9 cellular contexts compared by ENCODE assay signal in the genomic region with DNA sequence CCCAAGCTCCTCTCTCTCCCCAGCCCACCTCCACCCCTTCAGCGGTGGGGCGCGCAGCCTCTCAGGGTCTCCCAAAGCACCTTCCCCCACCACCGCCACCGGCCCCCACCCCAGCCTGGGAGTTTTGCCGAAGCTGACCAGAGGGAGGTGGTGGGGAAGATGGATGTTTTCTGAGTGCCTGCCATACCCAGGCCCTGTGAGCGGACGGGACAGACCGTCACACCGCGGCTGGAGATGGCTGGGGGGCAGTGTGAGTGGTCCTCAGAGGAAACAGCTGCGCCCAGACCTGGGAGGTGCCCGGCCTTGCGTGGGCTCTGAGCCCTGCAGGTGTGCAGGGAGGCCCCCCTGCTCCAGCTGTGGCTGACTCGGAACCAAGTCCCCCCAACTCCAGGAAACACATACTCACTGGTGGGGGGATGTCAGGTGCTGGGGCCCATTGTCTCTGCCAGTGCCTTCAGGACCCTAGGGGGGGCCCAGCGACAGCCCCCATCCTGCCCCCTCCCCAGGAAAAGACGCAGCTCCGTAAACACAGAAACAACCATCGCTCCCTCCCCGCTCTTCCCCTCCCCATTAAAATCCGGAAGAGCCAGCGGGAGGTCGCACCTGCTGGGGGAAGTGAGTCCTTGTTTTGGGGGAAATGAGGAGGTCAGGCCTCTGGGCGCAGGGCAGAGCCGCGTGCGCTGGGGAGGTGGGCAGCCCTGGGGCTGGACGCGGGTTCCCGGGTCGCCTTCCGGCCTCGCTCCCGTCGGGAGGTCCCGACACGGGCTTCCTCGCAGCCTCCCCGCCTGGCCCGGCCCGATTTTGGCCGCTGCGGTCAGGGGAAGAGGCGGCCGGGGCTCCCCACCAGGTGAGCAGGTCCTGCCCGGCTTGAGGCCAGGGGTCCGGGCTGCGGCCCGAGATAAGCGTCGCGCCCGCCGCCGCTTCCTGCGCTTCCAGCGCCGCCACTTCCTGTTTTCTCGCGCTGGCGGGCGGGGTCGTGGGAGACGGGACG. TPM values are rescaled to one million over a fixed set of nuclear protein-coding genes. Genes with fewer than 3 reads are reported as not detected.
DNase-seq lines count a peak whose midpoint lies in the region; ATAC-seq, FAIRE-seq and TF ChIP-seq lines count a peak whose summit lies in the region.
"Had no signal": no experiment of that assay in that cellular context is flagged by ENCODE, and none has a peak within 500 bp of the region (broad histone marks: within the 10 kb centered on the region; RNA-seq: fewer than 3 reads in every experiment).

No MANE protein-coding gene starts in this region.

- CTCF ChIA-PET in CD4-positive, alpha-beta T cell (lab: Charles Lee), result interaction anchor here (0.9 kb wide), 1 partner anchor 61 kb away, joined by 4 read pairs; a partner anchor contains a TSS
- CTCF ChIA-PET in K562 (lab: Yijun Ruan, JAX; ENCODE audit: low intra/inter-chr PET ratio), result no interaction called here

- POLR2A ChIA-PET in CD4-positive, alpha-beta T cell (lab: Charles Lee), result interaction anchor here (1.0 to 1.8 kb wide), 6 partner anchors 15 to 78 kb away, joined by 3 to 14 read pairs (median 4); a partner anchor contains a TSS
- POLR2A ChIA-PET in K562 (lab: Yijun Ruan, JAX), result interaction anchor here (0.7 kb wide), 1 partner anchor 10 kb away, joined by 4 read pairs; no protein-coding TSS in a partner anchor

- TF ChIP-seq CTCF in CD4-positive, alpha-beta T cell (IDR thresholded peaks at IDR 0.05), result no peak
- no peak for TF ChIP-seq CTCF in K562 (IDR thresholded peaks at IDR 0.05 in 2 of 3, conservative IDR thresholded peaks at IDR 0.05 in 1 of 3; ENCODE audit: insufficient read depth in 2 of 3, low read depth in 1 of 3, low read length in 3 of 3)

- no peaks in the 10 kb centered on the region for H3K36me3 Mint-ChIP-seq in CD4-positive, alpha-beta T cell (ENCODE audit: low read depth)
- no peaks in the 10 kb centered on the region for H3K36me3 Mint-ChIP-seq in naive B cell
- H3K36me3 Mint-ChIP-seq: brain had no signal

- no peaks in the 10 kb centered on the region; the same call in 2 of the 3 replicates for H3K79me2 ChIP-seq in K562 (ENCODE audit: control insufficient read depth, insufficient read depth, low read length)

- peak overlapping the region; percentile 85 for H3K27ac Mint-ChIP-seq in CD4-positive, alpha-beta T cell
- peak overlapping the region in 1 of 6 donors; percentile 32 for H3K27ac Mint-ChIP-seq in naive B cell

- peak overlapping the region; percentile 78 for H3K4me2 ChIP-seq in K562 (ENCODE audit: insufficient read depth, low read length)

- H2AFZ ChIP-seq in K562 (ENCODE audit: low read depth, low read length), result peak overlapping the region; percentile 89

- ATAC-seq in CD4-positive, alpha-beta T cell (ENCODE audit: poor library complexity), result no peak
- peak; percentile 9 for ATAC-seq in K562
- no peak for ATAC-seq in naive B cell (ENCODE audit: low read depth in 2 of 2)
- ATAC-seq in HG03095 (IDR thresholded peaks at IDR 0.05; ENCODE audit: unreplicated experiment), result no peak

- TSS peak; percentile 50 for BruUV-seq in K562 (replicated peaks; lab: Mats Ljungman, UMichigan)

- H3K36me3 ChIP-seq in HUES6 (ENCODE audit: control insufficient read depth, insufficient read depth, low read length), result no peaks in the 10 kb centered on the region
- H3K36me3 ChIP-seq in K562 (ENCODE audit: control insufficient read depth, insufficient read depth, low read length), result peaks cover 2% of the 10 kb centered on the region; the same call in 1 of the 3 replicates
- no peaks in the 10 kb centered on the region for H3K36me3 ChIP-seq in SJCRH30

- no peaks in the 10 kb centered on the region for H3K9me3 ChIP-seq in CD4-positive, alpha-beta T cell (ENCODE audit: control insufficient read depth, low read length)
- H3K9me3 ChIP-seq in HUES6 (ENCODE audit: control insufficient read depth, insufficient read depth, low read depth, low read length) (no peaks in the 10 kb centered on the region), K562 (replicated peaks; ENCODE audit: control insufficient read depth, insufficient read depth, low read depth, low read length) (no peaks in the 10 kb centered on the region), SJCRH30 (replicated peaks) (no peaks in the 10 kb centered on the region)

- H3K27me3 ChIP-seq in CD4-positive, alpha-beta T cell (ENCODE audit: control insufficient read depth, insufficient read depth, low read length), result peaks cover 5% of the 10 kb centered on the region
- H3K27me3 ChIP-seq in HUES6 (ENCODE audit: control insufficient read depth, insufficient read depth, low read length) (peaks cover 89% of the 10 kb centered on the region), K562 (ENCODE audit: control insufficient read depth in 2 of 2, insufficient read depth in 2 of 2, low read length in 2 of 2) (no peaks in the 10 kb centered on the region), SJCRH30 (peaks cover 24% of the 10 kb centered on the region)

- H3K9ac ChIP-seq in HUES6 (ENCODE audit: low read length), result peak overlapping the region; percentile 23
- H3K9ac ChIP-seq in K562 (ENCODE audit: insufficient read depth in 1 of 2, low read depth in 2 of 2, low read length in 2 of 2), result peak overlapping the region; percentile 74 to 92

- H3K9me1 ChIP-seq in K562 (ENCODE audit: control insufficient read depth, insufficient read depth, low read length), result peaks cover 4% of the 10 kb centered on the region

- TF ChIP-seq RAD21 in K562 (CRISPR knock-in tag; conservative IDR thresholded peaks at IDR 0.05 in 1 of 2, IDR thresholded peaks at IDR 0.05 in 1 of 2), result no peak

- FAIRE-seq in K562 (lab: Jason Lieb, UNC), result peak; percentile 6

- peaks cover 13% of the 10 kb centered on the region for H3K27me3 Mint-ChIP-seq in CD4-positive, alpha-beta T cell
- peaks cover 22 to 43% (median 38%) of the 10 kb centered on the region in 3 donors for H3K27me3 Mint-ChIP-seq in naive B cell

- WGBS in K562 (ENCODE audit: insufficient coverage, low coverage, missing lambda C conversion rate), result 19% methylated on average over 39 of the region's 65 CpGs

- peaks cover 34% of the 10 kb centered on the region for H3K4me1 ChIP-seq in HUES6 (ENCODE audit: control insufficient read depth, insufficient read depth, low read length)
- H3K4me1 ChIP-seq in K562 (replicated peaks in 1 of 2; ENCODE audit: control insufficient read depth in 2 of 2, insufficient read depth in 2 of 2, low read length in 2 of 2), result peaks cover 42 to 85% of the 10 kb centered on the region in 2 experiments
- H3K4me1 ChIP-seq in SJCRH30, result peaks cover 28% of the 10 kb centered on the region

- in situ Hi-C loops in K562 (cut with MboI), result no loop called here
- in situ Hi-C loops in G401 (cut with HindIII; ENCODE audit: low sequenced_read_pairs), result no loop called here

- intact Hi-C loops in CD4-positive, alpha-beta T cell (cut with DNase I, micrococcal nuclease), result loop anchor here in 1 of 2 experiments (5.0 kb wide), 1 partner anchor 35 kb away; a partner anchor contains a TSS
- intact Hi-C loops in K562 (cut with micrococcal nuclease), result no loop called here

- peak overlapping the region; percentile 61 for H3K27ac ChIP-seq in CD4-positive, alpha-beta T cell (ENCODE audit: low read depth, low read length)
- no peak overlapping the region for H3K27ac ChIP-seq in HUES6 (ENCODE audit: low read depth, low read length)
- peak overlapping the region; percentile 81 for H3K27ac ChIP-seq in K562 (ENCODE audit: extremely low read depth, low read depth, low read length)
- no peak overlapping the region for H3K27ac ChIP-seq in SJCRH30

- peak; percentile 51; the same call in 1 of the 2 replicates for TF ChIP-seq POLR2A in K562 (conservative IDR thresholded peaks at IDR 0.05)

- TF ChIP-seq EP300 in K562 (IDR thresholded peaks at IDR 0.05; ENCODE audit: low read length), result peak; percentile 53

- H3K4me1 Mint-ChIP-seq in CD4-positive, alpha-beta T cell (ENCODE audit: low read depth), result peaks cover 53% of the 10 kb centered on the region
- peaks cover 8 to 44% (median 18%) of the 10 kb centered on the region in 3 donors for H3K4me1 Mint-ChIP-seq in naive B cell

- no peaks in the 10 kb centered on the region for H4K20me1 ChIP-seq in K562 (replicated peaks; ENCODE audit: control insufficient read depth, insufficient read depth, low read length)

- H3K4me3 ChIP-seq in HUES6 (ENCODE audit: low read depth, low read length) (peak overlapping the region; percentile 65), K562 (peak overlapping the region; percentile 42), SJCRH30 (no peak overlapping the region)

- H3K4me3 Mint-ChIP-seq in CD4-positive, alpha-beta T cell, result peak overlapping the region; percentile 87
- H3K4me3 Mint-ChIP-seq in naive B cell, result peak overlapping the region in 7 of 8 donors; percentile 70 to 89 (median 78)

- no peaks in the 10 kb centered on the region for H3K9me3 Mint-ChIP-seq in CD4-positive, alpha-beta T cell
- H3K9me3 Mint-ChIP-seq in naive B cell, result no peaks in the 10 kb centered on the region

- no peak for DNase-seq in CD4-positive, alpha-beta T cell
- DNase-seq in K562 (ENCODE audit: extremely low read depth in 1 of 4, low spot score in 3 of 4), result peak; percentile 58 to 76 (median 67)
- DNase-seq in naive B cell, result no peak
- DNase-seq in SJCRH30, result no peak
- no peak for DNase-seq in G401 (ENCODE audit: low spot score)
- no peak for DNase-seq in medulla oblongata (ENCODE audit: extremely low spot score)

RNA-seq across cellular contexts. Expression of a gene that starts 6.1 kb away (rescaled TPM):
- 1 to 10 TPM; 6.1 to 6.4 TPM for total RNA-seq in CD4-positive, alpha-beta T cell
- 5.2 and 13.5 TPM in 2 replicates for total RNA-seq in K562 (2011; cell fraction: chromatin; rRNA removed; ENCODE audit: low replicate concordance)
- total RNA-seq in K562 (2011; cell fraction: nucleolus; rRNA removed), result 6.7 and 7.0 TPM in 2 replicates
- total RNA-seq in K562 (2011; cell fraction: nucleoplasm; rRNA removed), result 4.0 and 4.6 TPM in 2 replicates
- 0.59 and 0.73 TPM in 2 replicates for total RNA-seq in K562 (2014; rRNA removed)
- 0.10 and 0.22 TPM in 2 replicates for total RNA-seq in K562 (2014; rRNA removed; fragmentation: Illumina TruSeq; extraction: Trizol)
- total RNA-seq in K562 (2015; rRNA removed; fragmentation: Illumina TruSeq; extraction: Trizol), result 0.36 and 0.45 TPM in 2 replicates
- 0.67 and 1.1 TPM in 2 replicates for total RNA-seq in K562 (2021)
- 0.11 and 0.22 TPM in 2 replicates for polyA plus RNA-seq in K562 (2011; rRNA removed)
- polyA plus RNA-seq in K562 (2011; cell fraction: cytosol; rRNA removed), result 0.10 and 0.36 TPM in 2 replicates
- 1.6 and 3.1 TPM in 2 replicates for polyA plus RNA-seq in K562 (2011; cell fraction: nucleus; rRNA removed)
- polyA plus RNA-seq in K562 (2012), result 0.43 and 0.46 TPM in 2 replicates
- polyA plus RNA-seq in K562 (2014; fragmentation: Illumina TruSeq; extraction: Trizol), result 0.11 and 0.16 TPM in 2 replicates
- polyA plus RNA-seq in K562 (2014; fragmentation: Nextera tagmentation; extraction: Ambion mirVana), result not detected
- 0.94 and 1.6 TPM in 2 replicates for polyA plus RNA-seq in K562 (2014; rRNA removed)
- 0.35 and 0.42 TPM in 2 replicates for polyA minus RNA-seq in K562 (2011; rRNA and poly(A)+ RNA removed)
- 0.27 TPM in 1 of 2 replicates, not detected in the other for polyA minus RNA-seq in K562 (2011; cell fraction: cytosol; rRNA and poly(A)+ RNA removed)
- polyA minus RNA-seq in K562 (2011; cell fraction: nucleus; rRNA and poly(A)+ RNA removed), result 1.8 TPM in 2 replicates
- polyA plus RNA-seq in naive B cell (ENCODE audit: low read depth in 6 of 6), result under 1 TPM in 1 of 6 donors, not detected in 5; 0.05 TPM
- 2.0 and 3.0 TPM in 2 replicates for total RNA-seq in SJCRH30 (2014; rRNA removed; shearing (Covaris generic))
- 0.81 and 1.8 TPM in 2 replicates for total RNA-seq in G401 (2014; rRNA removed; shearing (Covaris generic))

RNA-seq across cellular contexts. Expression of a gene that starts 7.4 kb away (rescaled TPM):
- not detected for total RNA-seq in CD4-positive, alpha-beta T cell
- 0.58 and 1.6 TPM in 2 replicates for total RNA-seq in K562 (2011; cell fraction: chromatin; rRNA removed; ENCODE audit: low replicate concordance)
- total RNA-seq in K562 (2011; cell fraction: nucleolus; rRNA removed), result 3.5 and 3.8 TPM in 2 replicates
- total RNA-seq in K562 (2011; cell fraction: nucleoplasm; rRNA removed), result 1.2 and 1.3 TPM in 2 replicates
- total RNA-seq in K562 (2014; rRNA removed) (2.7 and 6.2 TPM in 2 replicates), K562 (2014; rRNA removed; fragmentation: Illumina TruSeq; extraction: Trizol) (0.13 and 0.15 TPM in 2 replicates), K562 (2015; rRNA removed; fragmentation: Illumina TruSeq; extraction: Trizol) (0.76 and 0.94 TPM in 2 replicates), K562 (2021) (19.8 and 20.4 TPM in 2 replicates)
- polyA plus RNA-seq in K562 (2011; rRNA removed) (0.33 and 0.47 TPM in 2 replicates), K562 (2014; fragmentation: Illumina TruSeq; extraction: Trizol) (0.21 and 0.78 TPM in 2 replicates), K562 (2014; fragmentation: Nextera tagmentation; extraction: Ambion mirVana) (under 1 TPM; 0.20 to 0.23 TPM), K562 (2014; rRNA removed) (4.4 and 6.8 TPM in 2 replicates), naive B cell (ENCODE audit: low read depth in 6 of 6) (not detected)
- polyA plus RNA-seq in K562 (2011; cell fraction: cytosol; rRNA removed), result 1.0 and 5.3 TPM in 2 replicates
- polyA plus RNA-seq in K562 (2011; cell fraction: nucleus; rRNA removed), result 2.6 and 7.3 TPM in 2 replicates
- polyA plus RNA-seq in K562 (2012), result 6.7 and 6.9 TPM in 2 replicates
- polyA minus RNA-seq in K562 (2011; rRNA and poly(A)+ RNA removed), result 0.14 TPM in 1 of 2 replicates, not detected in the other
- polyA minus RNA-seq in K562 (2011; cell fraction: cytosol; rRNA and poly(A)+ RNA removed), result 3.3 and 7.4 TPM in 2 replicates
- polyA minus RNA-seq in K562 (2011; cell fraction: nucleus; rRNA and poly(A)+ RNA removed), result 1.5 and 2.1 TPM in 2 replicates
- total RNA-seq in SJCRH30 (2014; rRNA removed; shearing (Covaris generic)), result 0.13 and 0.14 TPM in 2 replicates
- total RNA-seq in G401 (2014; rRNA removed; shearing (Covaris generic)), result 1.2 TPM in 1 of 2 replicates, not detected in the other

RNA-seq across cellular contexts. Expression of a gene that starts 20.9 kb away (rescaled TPM):
- total RNA-seq in CD4-positive, alpha-beta T cell, result 10 to 100 TPM; 28.4 to 29.9 TPM
- 17.4 and 45.7 TPM in 2 replicates for total RNA-seq in K562 (2011; cell fraction: chromatin; rRNA removed; ENCODE audit: low replicate concordance)
- 25.8 and 31.0 TPM in 2 replicates for total RNA-seq in K562 (2011; cell fraction: nucleolus; rRNA removed)
- 17.7 and 19.9 TPM in 2 replicates for total RNA-seq in K562 (2011; cell fraction: nucleoplasm; rRNA removed)
- 5.4 and 7.8 TPM in 2 replicates for total RNA-seq in K562 (2014; rRNA removed)
- total RNA-seq in K562 (2014; rRNA removed; fragmentation: Illumina TruSeq; extraction: Trizol), result 3.0 and 3.6 TPM in 2 replicates
- total RNA-seq in K562 (2015; rRNA removed; fragmentation: Illumina TruSeq; extraction: Trizol), result 6.4 and 6.9 TPM in 2 replicates
- total RNA-seq in K562 (2021), result 18.7 and 28.7 TPM in 2 replicates
- 8.6 and 14.0 TPM in 2 replicates for polyA plus RNA-seq in K562 (2011; rRNA removed)
- 14.2 and 18.7 TPM in 2 replicates for polyA plus RNA-seq in K562 (2011; cell fraction: cytosol; rRNA removed)
- 63.0 and 66.6 TPM in 2 replicates for polyA plus RNA-seq in K562 (2011; cell fraction: nucleus; rRNA removed)
- 15.6 and 29.0 TPM in 2 replicates for polyA plus RNA-seq in K562 (2012)
- 5.0 and 8.5 TPM in 2 replicates for polyA plus RNA-seq in K562 (2014; fragmentation: Illumina TruSeq; extraction: Trizol)
- 1 to 10 TPM; 1.4 to 1.9 TPM for polyA plus RNA-seq in K562 (2014; fragmentation: Nextera tagmentation; extraction: Ambion mirVana)
- polyA plus RNA-seq in K562 (2014; rRNA removed), result 8.0 and 10.0 TPM in 2 replicates
- 3.3 and 4.4 TPM in 2 replicates for polyA minus RNA-seq in K562 (2011; rRNA and poly(A)+ RNA removed)
- 4.1 and 11.9 TPM in 2 replicates for polyA minus RNA-seq in K562 (2011; cell fraction: cytosol; rRNA and poly(A)+ RNA removed)
- polyA minus RNA-seq in K562 (2011; cell fraction: nucleus; rRNA and poly(A)+ RNA removed), result 11.4 and 20.1 TPM in 2 replicates
- polyA plus RNA-seq in naive B cell (ENCODE audit: low read depth in 6 of 6), result 10 to 100 TPM; 30.2 to 51.5 (median 41.4) TPM
- total RNA-seq in SJCRH30 (2014; rRNA removed; shearing (Covaris generic)), result 12.6 and 16.9 TPM in 2 replicates
- 29.2 and 44.0 TPM in 2 replicates for total RNA-seq in G401 (2014; rRNA removed; shearing (Covaris generic))

RNA-seq across cellular contexts. Expression of a gene that starts 37.2 kb away (rescaled TPM):
- total RNA-seq in CD4-positive, alpha-beta T cell, result 10 to 100 TPM in 1 of 2 experiments, 1 to 10 TPM in 1; 9.7 to 14.8 TPM
- total RNA-seq in K562 (2011; cell fraction: chromatin; rRNA removed; ENCODE audit: low replicate concordance), result 7.1 and 15.6 TPM in 2 replicates
- 13.2 and 13.3 TPM in 2 replicates for total RNA-seq in K562 (2011; cell fraction: nucleolus; rRNA removed)
- total RNA-seq in K562 (2011; cell fraction: nucleoplasm; rRNA removed), result 7.2 and 10.5 TPM in 2 replicates
- total RNA-seq in K562 (2014; rRNA removed) (23.7 and 26.9 TPM in 2 replicates), K562 (2014; rRNA removed; fragmentation: Illumina TruSeq; extraction: Trizol) (3.2 and 3.3 TPM in 2 replicates), K562 (2015; rRNA removed; fragmentation: Illumina TruSeq; extraction: Trizol) (14.3 and 14.6 TPM in 2 replicates), K562 (2021) (20.7 and 21.0 TPM in 2 replicates)
- polyA plus RNA-seq in K562 (2011; rRNA removed) (14.7 and 23.9 TPM in 2 replicates), K562 (2014; fragmentation: Illumina TruSeq; extraction: Trizol) (5.2 and 11.0 TPM in 2 replicates), K562 (2014; fragmentation: Nextera tagmentation; extraction: Ambion mirVana) (under 1 TPM; 0.41 to 0.98 TPM), K562 (2014; rRNA removed) (21.9 and 23.4 TPM in 2 replicates), naive B cell (ENCODE audit: low read depth in 6 of 6) (100 to 1,000 TPM; 112 to 170 (median 132) TPM)
- 31.1 and 65.3 TPM in 2 replicates for polyA plus RNA-seq in K562 (2011; cell fraction: cytosol; rRNA removed)
- 19.9 and 25.8 TPM in 2 replicates for polyA plus RNA-seq in K562 (2011; cell fraction: nucleus; rRNA removed)
- 17.9 and 19.3 TPM in 2 replicates for polyA plus RNA-seq in K562 (2012)
- polyA minus RNA-seq in K562 (2011; rRNA and poly(A)+ RNA removed), result 4.7 and 4.8 TPM in 2 replicates
- polyA minus RNA-seq in K562 (2011; cell fraction: cytosol; rRNA and poly(A)+ RNA removed), result 9.5 and 22.4 TPM in 2 replicates
- polyA minus RNA-seq in K562 (2011; cell fraction: nucleus; rRNA and poly(A)+ RNA removed), result 5.7 and 8.8 TPM in 2 replicates
- 17.2 and 18.8 TPM in 2 replicates for total RNA-seq in SJCRH30 (2014; rRNA removed; shearing (Covaris generic))
- 32.9 and 33.4 TPM in 2 replicates for total RNA-seq in G401 (2014; rRNA removed; shearing (Covaris generic))

RNA-seq across cellular contexts. Expression of a gene that starts 37.8 kb away (rescaled TPM):
- total RNA-seq in CD4-positive, alpha-beta T cell, result 1 to 10 TPM; 1.0 to 1.2 TPM
- 0.40 and 0.86 TPM in 2 replicates for total RNA-seq in K562 (2011; cell fraction: chromatin; rRNA removed; ENCODE audit: low replicate concordance)
- 0.67 and 0.79 TPM in 2 replicates for total RNA-seq in K562 (2011; cell fraction: nucleolus; rRNA removed)
- total RNA-seq in K562 (2011; cell fraction: nucleoplasm; rRNA removed), result 0.23 and 0.66 TPM in 2 replicates
- 0.09 and 0.37 TPM in 2 replicates for total RNA-seq in K562 (2014; rRNA removed)
- total RNA-seq in K562 (2014; rRNA removed; fragmentation: Illumina TruSeq; extraction: Trizol), result 0.07 TPM in 1 of 2 replicates, not detected in the other
- total RNA-seq in K562 (2015; rRNA removed; fragmentation: Illumina TruSeq; extraction: Trizol), result 0.14 and 0.15 TPM in 2 replicates
- total RNA-seq in K562 (2021), result 0.22 and 0.33 TPM in 2 replicates
- polyA plus RNA-seq in K562 (2011; rRNA removed), result 0.17 and 0.64 TPM in 2 replicates
- polyA plus RNA-seq in K562 (2011; cell fraction: cytosol; rRNA removed), result 0.55 and 0.76 TPM in 2 replicates
- 0.67 and 0.70 TPM in 2 replicates for polyA plus RNA-seq in K562 (2011; cell fraction: nucleus; rRNA removed)
- 0.46 and 1.1 TPM in 2 replicates for polyA plus RNA-seq in K562 (2012)
- 0.06 and 0.11 TPM in 2 replicates for polyA plus RNA-seq in K562 (2014; fragmentation: Illumina TruSeq; extraction: Trizol)
- polyA plus RNA-seq in K562 (2014; fragmentation: Nextera tagmentation; extraction: Ambion mirVana), result not detected
- 0.04 and 0.11 TPM in 2 replicates for polyA plus RNA-seq in K562 (2014; rRNA removed)
- 0.39 and 0.48 TPM in 2 replicates for polyA minus RNA-seq in K562 (2011; rRNA and poly(A)+ RNA removed)
- 0.48 and 0.55 TPM in 2 replicates for polyA minus RNA-seq in K562 (2011; cell fraction: cytosol; rRNA and poly(A)+ RNA removed)
- 0.13 and 0.33 TPM in 2 replicates for polyA minus RNA-seq in K562 (2011; cell fraction: nucleus; rRNA and poly(A)+ RNA removed)
- polyA plus RNA-seq in naive B cell (ENCODE audit: low read depth in 6 of 6), result 1 to 10 TPM in 5 of 6 donors, under 1 TPM in 1; 0.91 to 3.4 (median 2.3) TPM
- 0.28 and 0.43 TPM in 2 replicates for total RNA-seq in SJCRH30 (2014; rRNA removed; shearing (Covaris generic))
- total RNA-seq in G401 (2014; rRNA removed; shearing (Covaris generic)), result 4.2 and 5.0 TPM in 2 replicates

Comparison
In these comparisons a context has a peak if more than half of its experiments do, and no peak if none do; other contexts are left out.
1. DNase-seq: peak in K562 (4 of 4); none in CD4-positive, alpha-beta T cell (0 of 10), naive B cell (single experiment), SJCRH30 (0 of 2), G401 (single experiment) and medulla oblongata (single experiment).
2. H3K27ac ChIP-seq: peak in CD4-positive, alpha-beta T cell (single experiment) and K562 (single experiment); none in HUES6 (single experiment) and SJCRH30 (single experiment).